In the genomic region with DNA sequence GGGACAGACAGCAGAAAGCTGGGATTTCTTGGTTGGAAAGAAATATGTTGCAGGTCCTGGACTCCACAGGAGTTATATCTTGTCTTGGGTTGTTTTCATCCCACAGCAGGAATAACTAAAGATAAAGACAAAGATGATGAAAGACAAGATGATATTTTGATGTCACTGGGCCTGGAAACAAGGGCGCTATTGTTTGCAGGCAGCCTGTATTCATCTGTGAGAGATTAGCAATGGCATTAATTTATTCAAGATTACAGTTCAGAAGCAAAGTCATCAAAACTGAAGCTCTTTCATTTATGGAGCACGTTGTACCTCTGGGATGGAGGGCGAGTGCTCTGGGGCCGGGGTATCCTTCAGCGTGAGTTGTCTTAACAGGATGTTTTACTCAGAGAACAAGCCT, we compare ENCODE assay signal across 32 cellular contexts.
"Had no signal": no experiment of that assay in that cellular context is flagged by ENCODE, and none has a peak within 500 bp of the region (broad histone marks: within the 10 kb centered on the region; RNA-seq: fewer than 3 reads in every experiment).

No MANE protein-coding gene starts in this region.

- H3K4me1 Mint-ChIP-seq: activated CD4-positive, alpha-beta T cell treated with anti-CD3 and anti-CD28 coated beads, Interleukin-2, amount 10 ng/mL, durations not matched to agents 7 days and 5 days; activated naive CD4-positive, alpha-beta T cell treated with anti-CD3 and anti-CD28 coated beads, Interleukin-2, amount 50 U/mL, for 24 hours; activated naive CD8-positive, alpha-beta T cell treated with anti-CD3 and anti-CD28 coated beads, Interleukin-2, amount 10 ng/mL, durations not matched to agents 7 days and 5 days had no signal

- H3K4me3 ChIP-seq: body of pancreas, breast epithelium, Peyer's patch, SJCRH30 had no signal

- H3K36me3 Mint-ChIP-seq: activated naive CD4-positive, alpha-beta T cell treated with anti-CD3 and anti-CD28 coated beads, Interleukin-2, amount 50 U/mL, for 24 hours; activated naive CD8-positive, alpha-beta T cell treated with anti-CD3 and anti-CD28 coated beads, Interleukin-2, amount 10 ng/mL, durations not matched to agents 7 days and 5 days had no signal

- H3K4me1 ChIP-seq: body of pancreas, breast epithelium, Peyer's patch, SJCRH30 had no signal

- H3K9me3 Mint-ChIP-seq: activated naive CD4-positive, alpha-beta T cell treated with anti-CD3 and anti-CD28 coated beads, Interleukin-2, amount 50 U/mL, for 24 hours had no signal

- ATAC-seq: activated CD8-positive, alpha-beta T cell treated with anti-CD3 and anti-CD28 coated beads, Interleukin-2, amount 10 ng/mL, durations not matched to agents 7 days and 5 days; body of pancreas; PC-3 had no signal

- H3K27ac Mint-ChIP-seq: activated CD4-positive, alpha-beta T cell treated with anti-CD3 and anti-CD28 coated beads, Interleukin-2, amount 10 ng/mL, durations not matched to agents 7 days and 5 days; activated CD8-positive, alpha-beta T cell treated with anti-CD3 and anti-CD28 coated beads, Interleukin-2, amount 10 ng/mL, durations not matched to agents 7 days and 5 days; activated naive CD4-positive, alpha-beta T cell treated with anti-CD3 and anti-CD28 coated beads, Interleukin-2, amount 50 U/mL, for 24 hours; activated naive CD8-positive, alpha-beta T cell treated with anti-CD3 and anti-CD28 coated beads, Interleukin-2, amount 10 ng/mL, durations not matched to agents 7 days and 5 days; activated T-cell treated with anti-CD3 and anti-CD28 coated beads, Interleukin-2, amount 50 U/mL, for 24 hours; activated T-helper 2 cell treated with anti-CD3 and anti-CD28 coated beads, Interferon-gamma antibody, Interleukin-2, Interleukin-4, amounts not matched to agents 10 μg/mL and 5 μg/mL and 100 μg/mL, durations not matched to agents 14 hours and 24 hours and 36 hours; T-helper 1 cell treated with Interleukin-12 subunit alpha and Interleukin-12 subunit beta and Interleukin-4 antibody, amounts not matched to agents 30 μg/mL and 1 μg/mL, for 36 hours; T-helper 2 cell treated with Interferon-gamma antibody and Interleukin-4, amounts not matched to agents 5 μg/mL and 100 μg/mL, for 36 hours had no signal

- H3K4me3 Mint-ChIP-seq: activated CD4-positive, alpha-beta T cell treated with anti-CD3 and anti-CD28 coated beads, Interleukin-2, amount 10 ng/mL, durations not matched to agents 7 days and 5 days; activated CD8-positive, alpha-beta T cell treated with anti-CD3 and anti-CD28 coated beads, Interleukin-2, amount 10 ng/mL, durations not matched to agents 7 days and 5 days; activated naive CD4-positive, alpha-beta T cell treated with anti-CD3 and anti-CD28 coated beads, Interleukin-2, amount 50 U/mL, for 24 hours; activated naive CD8-positive, alpha-beta T cell treated with anti-CD3 and anti-CD28 coated beads, Interleukin-2, amount 10 ng/mL, durations not matched to agents 7 days and 5 days; activated T-cell treated with anti-CD3 and anti-CD28 coated beads, Interleukin-2, amount 50 U/mL, for 24 hours; T-helper 1 cell treated with Interleukin-12 subunit alpha and Interleukin-12 subunit beta and Interleukin-4 antibody, amounts not matched to agents 30 μg/mL and 1 μg/mL, for 36 hours; T-helper 2 cell treated with Interferon-gamma antibody and Interleukin-4, amounts not matched to agents 5 μg/mL and 100 μg/mL, for 36 hours had no signal

- H3K27ac ChIP-seq: body of pancreas, breast epithelium, Peyer's patch, SJCRH30 had no signal

- H3K36me3 ChIP-seq: breast epithelium, Peyer's patch, SJCRH30 had no signal

- H3K27me3 ChIP-seq: body of pancreas, breast epithelium, Peyer's patch, SJCRH30 had no signal

- H3K9me3 ChIP-seq: body of pancreas, breast epithelium, Peyer's patch, SJCRH30 had no signal

- DNase-seq: activated CD4-positive, alpha-beta T cell treated with anti-CD3 and anti-CD28 coated beads, Interleukin-2, amount 10 ng/mL, durations not matched to agents 7 days and 5 days; activated CD4-positive, alpha-beta T cell treated with anti-CD3 and anti-CD28 coated beads, Interleukin-2, amount 50 U/mL, for 48 hours; activated CD8-positive, alpha-beta T cell treated with anti-CD3 and anti-CD28 coated beads, Interleukin-2, amount 10 ng/mL, durations not matched to agents 7 days and 5 days; activated gamma-delta T cell; activated naive CD4-positive, alpha-beta T cell treated with Interleukin-2 at 50 U/mL for 16 hours; activated naive CD8-positive, alpha-beta T cell treated with anti-CD3 and anti-CD28 coated beads, Interleukin-2, amount 10 ng/mL, durations not matched to agents 7 days and 5 days; activated T-cell treated with anti-CD3 and anti-CD28 coated beads, Interleukin-2, amount 50 U/mL, for 24 hours; body of pancreas; caudate nucleus; Kasumi-1; KG1; MM.1S; NCI-H1092; NCI-H146; NCI-H187; NCI-H2029 treated with DMSO at 0.1 percent for 48 hours; NCI-H2107; NCI-H2171; NCI-H510A; NCI-H526; NCI-H748 treated with DMSO at 0.1 percent for 48 hours; NK-92 treated with Interleukin-12 subunit alpha and Interleukin-12 subunit beta, amount 100 ng/mL, for 24 hours; PC-3; Peyer's patch; RPMI8226; SJCRH30; SK-N-SH had no signal

- H3K27me3 Mint-ChIP-seq: activated CD4-positive, alpha-beta T cell treated with anti-CD3 and anti-CD28 coated beads, Interleukin-2, amount 10 ng/mL, durations not matched to agents 7 days and 5 days; activated naive CD4-positive, alpha-beta T cell treated with anti-CD3 and anti-CD28 coated beads, Interleukin-2, amount 50 U/mL, for 24 hours; activated naive CD8-positive, alpha-beta T cell treated with anti-CD3 and anti-CD28 coated beads, Interleukin-2, amount 10 ng/mL, durations not matched to agents 7 days and 5 days; activated T-cell treated with anti-CD3 and anti-CD28 coated beads, Interleukin-2, amount 50 U/mL, for 24 hours had no signal
